Comparison of ENCODE assay signal across 2 cellular contexts in genomic region chr1:209692296-209692695, GRCh38.
TF ChIP-seq lines count a peak whose summit lies in the region.

No MANE protein-coding gene starts in this region.

TF ChIP-seq in HCT116, 20 proteins besides CTCF, POLR2A, EP300 and RAD21:
- TF ChIP-seq JUND (IDR thresholded peaks at IDR 0.05) = no peak
- no peak for TF ChIP-seq ZFX (IDR thresholded peaks at IDR 0.05)
- no peak for TF ChIP-seq SRF (IDR thresholded peaks at IDR 0.05; ENCODE audit: low read depth)
- TF ChIP-seq SP1 (IDR thresholded peaks at IDR 0.05; ENCODE audit: low read depth) = no peak
- TF ChIP-seq, protein P1, sequence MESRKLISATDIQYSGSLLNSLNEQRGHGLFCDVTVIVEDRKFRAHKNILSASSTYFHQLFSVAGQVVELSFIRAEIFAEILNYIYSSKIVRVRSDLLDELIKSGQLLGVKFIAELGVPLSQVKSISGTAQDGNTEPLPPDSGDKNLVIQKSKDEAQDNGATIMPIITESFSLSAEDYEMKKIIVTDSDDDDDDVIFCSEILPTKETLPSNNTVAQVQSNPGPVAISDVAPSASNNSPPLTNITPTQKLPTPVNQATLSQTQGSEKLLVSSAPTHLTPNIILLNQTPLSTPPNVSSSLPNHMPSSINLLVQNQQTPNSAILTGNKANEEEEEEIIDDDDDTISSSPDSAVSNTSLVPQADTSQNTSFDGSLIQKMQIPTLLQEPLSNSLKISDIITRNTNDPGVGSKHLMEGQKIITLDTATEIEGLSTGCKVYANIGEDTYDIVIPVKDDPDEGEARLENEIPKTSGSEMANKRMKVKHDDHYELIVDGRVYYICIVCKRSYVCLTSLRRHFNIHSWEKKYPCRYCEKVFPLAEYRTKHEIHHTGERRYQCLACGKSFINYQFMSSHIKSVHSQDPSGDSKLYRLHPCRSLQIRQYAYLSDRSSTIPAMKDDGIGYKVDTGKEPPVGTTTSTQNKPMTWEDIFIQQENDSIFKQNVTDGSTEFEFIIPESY (IDR thresholded peaks at IDR 0.05; ENCODE audit: extremely low read depth, insufficient replicate concordance, low read length) = no peak
- TF ChIP-seq CBX3 (IDR thresholded peaks at IDR 0.05; ENCODE audit: low read depth) = no peak
- no peak for TF ChIP-seq EGR1 (IDR thresholded peaks at IDR 0.05; ENCODE audit: low read depth)
- TF ChIP-seq TCF7L2 (IDR thresholded peaks at IDR 0.05; ENCODE audit: borderline replicate concordance, extremely low read depth, insufficient read depth, insufficient read length) = no peak
- no peak for TF ChIP-seq FOSL1 (IDR thresholded peaks at IDR 0.05; ENCODE audit: low read depth)
- TF ChIP-seq EZH2phosphoT487 (IDR thresholded peaks at IDR 0.05; ENCODE audit: borderline replicate concordance) = no peak
- no peak for TF ChIP-seq ZNF274 (IDR thresholded peaks at IDR 0.05; ENCODE audit: low read depth, low read length)
- TF ChIP-seq YY1 (IDR thresholded peaks at IDR 0.05; ENCODE audit: extremely low read depth, insufficient replicate concordance, low read depth, low read length) = no peak
- TF ChIP-seq, protein P2, sequence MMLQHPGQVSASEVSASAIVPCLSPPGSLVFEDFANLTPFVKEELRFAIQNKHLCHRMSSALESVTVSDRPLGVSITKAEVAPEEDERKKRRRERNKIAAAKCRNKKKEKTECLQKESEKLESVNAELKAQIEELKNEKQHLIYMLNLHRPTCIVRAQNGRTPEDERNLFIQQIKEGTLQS (IDR thresholded peaks at IDR 0.05) = no peak
- no peak for TF ChIP-seq REST (IDR thresholded peaks at IDR 0.05; ENCODE audit: low read depth)

TF ChIP-seq in GM12878, 131 proteins besides CTCF, POLR2A, EP300 and RAD21:
- TF ChIP-seq LARP7 (IDR thresholded peaks at IDR 0.05) (no peak), CHD2 (IDR thresholded peaks at IDR 0.05; ENCODE audit: borderline replicate concordance, low read depth, low read length) (no peak), ZNF24 (IDR thresholded peaks at IDR 0.05) (no peak), ZNF592 (IDR thresholded peaks at IDR 0.05) (no peak), SRF (IDR thresholded peaks at IDR 0.05; ENCODE audit: low read depth in 2 of 2, low read length in 2 of 2) (no peak)
- TF ChIP-seq, protein P3, sequence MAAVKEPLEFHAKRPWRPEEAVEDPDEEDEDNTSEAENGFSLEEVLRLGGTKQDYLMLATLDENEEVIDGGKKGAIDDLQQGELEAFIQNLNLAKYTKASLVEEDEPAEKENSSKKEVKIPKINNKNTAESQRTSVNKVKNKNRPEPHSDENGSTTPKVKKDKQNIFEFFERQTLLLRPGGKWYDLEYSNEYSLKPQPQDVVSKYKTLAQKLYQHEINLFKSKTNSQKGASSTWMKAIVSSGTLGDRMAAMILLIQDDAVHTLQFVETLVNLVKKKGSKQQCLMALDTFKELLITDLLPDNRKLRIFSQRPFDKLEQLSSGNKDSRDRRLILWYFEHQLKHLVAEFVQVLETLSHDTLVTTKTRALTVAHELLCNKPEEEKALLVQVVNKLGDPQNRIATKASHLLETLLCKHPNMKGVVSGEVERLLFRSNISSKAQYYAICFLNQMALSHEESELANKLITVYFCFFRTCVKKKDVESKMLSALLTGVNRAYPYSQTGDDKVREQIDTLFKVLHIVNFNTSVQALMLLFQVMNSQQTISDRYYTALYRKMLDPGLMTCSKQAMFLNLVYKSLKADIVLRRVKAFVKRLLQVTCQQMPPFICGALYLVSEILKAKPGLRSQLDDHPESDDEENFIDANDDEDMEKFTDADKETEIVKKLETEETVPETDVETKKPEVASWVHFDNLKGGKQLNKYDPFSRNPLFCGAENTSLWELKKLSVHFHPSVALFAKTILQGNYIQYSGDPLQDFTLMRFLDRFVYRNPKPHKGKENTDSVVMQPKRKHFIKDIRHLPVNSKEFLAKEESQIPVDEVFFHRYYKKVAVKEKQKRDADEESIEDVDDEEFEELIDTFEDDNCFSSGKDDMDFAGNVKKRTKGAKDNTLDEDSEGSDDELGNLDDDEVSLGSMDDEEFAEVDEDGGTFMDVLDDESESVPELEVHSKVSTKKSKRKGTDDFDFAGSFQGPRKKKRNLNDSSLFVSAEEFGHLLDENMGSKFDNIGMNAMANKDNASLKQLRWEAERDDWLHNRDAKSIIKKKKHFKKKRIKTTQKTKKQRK (IDR thresholded peaks at IDR 0.05; ENCODE audit: low read depth, low read length) = no peak
